In genomic region chr7:158392251-158392650, GRCh38 we compare ENCODE assay signal across 1 cellular context.
TF ChIP-seq lines count a peak whose summit lies in the region.

No MANE protein-coding gene starts in this region.

TF ChIP-seq in H1, 55 proteins besides CTCF, POLR2A, EP300 and RAD21:
- no peak for TF ChIP-seq ATF3 (IDR thresholded peaks at IDR 0.05; ENCODE audit: insufficient read depth, low read depth, low read length)
- TF ChIP-seq, protein P1, sequence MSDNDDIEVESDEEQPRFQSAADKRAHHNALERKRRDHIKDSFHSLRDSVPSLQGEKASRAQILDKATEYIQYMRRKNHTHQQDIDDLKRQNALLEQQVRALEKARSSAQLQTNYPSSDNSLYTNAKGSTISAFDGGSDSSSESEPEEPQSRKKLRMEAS (IDR thresholded peaks at IDR 0.05) = no peak
- TF ChIP-seq, protein P2, sequence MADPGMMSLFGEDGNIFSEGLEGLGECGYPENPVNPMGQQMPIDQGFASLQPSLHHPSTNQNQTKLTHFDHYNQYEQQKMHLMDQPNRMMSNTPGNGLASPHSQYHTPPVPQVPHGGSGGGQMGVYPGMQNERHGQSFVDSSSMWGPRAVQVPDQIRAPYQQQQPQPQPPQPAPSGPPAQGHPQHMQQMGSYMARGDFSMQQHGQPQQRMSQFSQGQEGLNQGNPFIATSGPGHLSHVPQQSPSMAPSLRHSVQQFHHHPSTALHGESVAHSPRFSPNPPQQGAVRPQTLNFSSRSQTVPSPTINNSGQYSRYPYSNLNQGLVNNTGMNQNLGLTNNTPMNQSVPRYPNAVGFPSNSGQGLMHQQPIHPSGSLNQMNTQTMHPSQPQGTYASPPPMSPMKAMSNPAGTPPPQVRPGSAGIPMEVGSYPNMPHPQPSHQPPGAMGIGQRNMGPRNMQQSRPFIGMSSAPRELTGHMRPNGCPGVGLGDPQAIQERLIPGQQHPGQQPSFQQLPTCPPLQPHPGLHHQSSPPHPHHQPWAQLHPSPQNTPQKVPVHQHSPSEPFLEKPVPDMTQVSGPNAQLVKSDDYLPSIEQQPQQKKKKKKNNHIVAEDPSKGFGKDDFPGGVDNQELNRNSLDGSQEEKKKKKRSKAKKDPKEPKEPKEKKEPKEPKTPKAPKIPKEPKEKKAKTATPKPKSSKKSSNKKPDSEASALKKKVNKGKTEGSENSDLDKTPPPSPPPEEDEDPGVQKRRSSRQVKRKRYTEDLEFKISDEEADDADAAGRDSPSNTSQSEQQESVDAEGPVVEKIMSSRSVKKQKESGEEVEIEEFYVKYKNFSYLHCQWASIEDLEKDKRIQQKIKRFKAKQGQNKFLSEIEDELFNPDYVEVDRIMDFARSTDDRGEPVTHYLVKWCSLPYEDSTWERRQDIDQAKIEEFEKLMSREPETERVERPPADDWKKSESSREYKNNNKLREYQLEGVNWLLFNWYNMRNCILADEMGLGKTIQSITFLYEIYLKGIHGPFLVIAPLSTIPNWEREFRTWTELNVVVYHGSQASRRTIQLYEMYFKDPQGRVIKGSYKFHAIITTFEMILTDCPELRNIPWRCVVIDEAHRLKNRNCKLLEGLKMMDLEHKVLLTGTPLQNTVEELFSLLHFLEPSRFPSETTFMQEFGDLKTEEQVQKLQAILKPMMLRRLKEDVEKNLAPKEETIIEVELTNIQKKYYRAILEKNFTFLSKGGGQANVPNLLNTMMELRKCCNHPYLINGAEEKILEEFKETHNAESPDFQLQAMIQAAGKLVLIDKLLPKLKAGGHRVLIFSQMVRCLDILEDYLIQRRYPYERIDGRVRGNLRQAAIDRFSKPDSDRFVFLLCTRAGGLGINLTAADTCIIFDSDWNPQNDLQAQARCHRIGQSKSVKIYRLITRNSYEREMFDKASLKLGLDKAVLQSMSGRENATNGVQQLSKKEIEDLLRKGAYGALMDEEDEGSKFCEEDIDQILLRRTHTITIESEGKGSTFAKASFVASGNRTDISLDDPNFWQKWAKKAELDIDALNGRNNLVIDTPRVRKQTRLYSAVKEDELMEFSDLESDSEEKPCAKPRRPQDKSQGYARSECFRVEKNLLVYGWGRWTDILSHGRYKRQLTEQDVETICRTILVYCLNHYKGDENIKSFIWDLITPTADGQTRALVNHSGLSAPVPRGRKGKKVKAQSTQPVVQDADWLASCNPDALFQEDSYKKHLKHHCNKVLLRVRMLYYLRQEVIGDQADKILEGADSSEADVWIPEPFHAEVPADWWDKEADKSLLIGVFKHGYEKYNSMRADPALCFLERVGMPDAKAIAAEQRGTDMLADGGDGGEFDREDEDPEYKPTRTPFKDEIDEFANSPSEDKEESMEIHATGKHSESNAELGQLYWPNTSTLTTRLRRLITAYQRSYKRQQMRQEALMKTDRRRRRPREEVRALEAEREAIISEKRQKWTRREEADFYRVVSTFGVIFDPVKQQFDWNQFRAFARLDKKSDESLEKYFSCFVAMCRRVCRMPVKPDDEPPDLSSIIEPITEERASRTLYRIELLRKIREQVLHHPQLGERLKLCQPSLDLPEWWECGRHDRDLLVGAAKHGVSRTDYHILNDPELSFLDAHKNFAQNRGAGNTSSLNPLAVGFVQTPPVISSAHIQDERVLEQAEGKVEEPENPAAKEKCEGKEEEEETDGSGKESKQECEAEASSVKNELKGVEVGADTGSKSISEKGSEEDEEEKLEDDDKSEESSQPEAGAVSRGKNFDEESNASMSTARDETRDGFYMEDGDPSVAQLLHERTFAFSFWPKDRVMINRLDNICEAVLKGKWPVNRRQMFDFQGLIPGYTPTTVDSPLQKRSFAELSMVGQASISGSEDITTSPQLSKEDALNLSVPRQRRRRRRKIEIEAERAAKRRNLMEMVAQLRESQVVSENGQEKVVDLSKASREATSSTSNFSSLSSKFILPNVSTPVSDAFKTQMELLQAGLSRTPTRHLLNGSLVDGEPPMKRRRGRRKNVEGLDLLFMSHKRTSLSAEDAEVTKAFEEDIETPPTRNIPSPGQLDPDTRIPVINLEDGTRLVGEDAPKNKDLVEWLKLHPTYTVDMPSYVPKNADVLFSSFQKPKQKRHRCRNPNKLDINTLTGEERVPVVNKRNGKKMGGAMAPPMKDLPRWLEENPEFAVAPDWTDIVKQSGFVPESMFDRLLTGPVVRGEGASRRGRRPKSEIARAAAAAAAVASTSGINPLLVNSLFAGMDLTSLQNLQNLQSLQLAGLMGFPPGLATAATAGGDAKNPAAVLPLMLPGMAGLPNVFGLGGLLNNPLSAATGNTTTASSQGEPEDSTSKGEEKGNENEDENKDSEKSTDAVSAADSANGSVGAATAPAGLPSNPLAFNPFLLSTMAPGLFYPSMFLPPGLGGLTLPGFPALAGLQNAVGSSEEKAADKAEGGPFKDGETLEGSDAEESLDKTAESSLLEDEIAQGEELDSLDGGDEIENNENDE (IDR thresholded peaks at IDR 0.05; ENCODE audit: insufficient replicate concordance, low read length) = no peak
- TF ChIP-seq TAF1 (IDR thresholded peaks at IDR 0.05; ENCODE audit: low read depth, low read length) = no peak
- no peak for TF ChIP-seq SRF (IDR thresholded peaks at IDR 0.05; ENCODE audit: low read depth, low read length)
- no peak for TF ChIP-seq KDM4A (IDR thresholded peaks at IDR 0.05; ENCODE audit: low read depth, low read length, severe bottlenecking)
- no peak for TF ChIP-seq SUZ12 (IDR thresholded peaks at IDR 0.05; ENCODE audit: low read length)
- no peak for TF ChIP-seq EZH2 (IDR thresholded peaks at IDR 0.05; ENCODE audit: low read depth, low read length, severe bottlenecking)
- no peak for TF ChIP-seq TCF12 (IDR thresholded peaks at IDR 0.05; ENCODE audit: low read depth, low read length)
- TF ChIP-seq CBX5 (IDR thresholded peaks at IDR 0.05; ENCODE audit: low read depth, low read length) = no peak
- TF ChIP-seq SP2 (IDR thresholded peaks at IDR 0.05; ENCODE audit: low read length) = no peak
- TF ChIP-seq GTF2F1 (IDR thresholded peaks at IDR 0.05; ENCODE audit: borderline replicate concordance, low read depth, low read length) = no peak
- TF ChIP-seq BRCA1 (IDR thresholded peaks at IDR 0.05; ENCODE audit: low read depth, low read length) = no peak
- no peak for TF ChIP-seq FOSL1 (IDR thresholded peaks at IDR 0.05; ENCODE audit: insufficient read depth, low read depth, low read length)
- no peak for TF ChIP-seq CTBP2 (IDR thresholded peaks at IDR 0.05; ENCODE audit: borderline replicate concordance, insufficient read depth, insufficient read length, low read length)
- no peak for TF ChIP-seq ASH2L (IDR thresholded peaks at IDR 0.05; ENCODE audit: low read length)
- TF ChIP-seq NRF1 (IDR thresholded peaks at IDR 0.05; ENCODE audit: low read depth, low read length) = no peak
